In the genomic region with DNA sequence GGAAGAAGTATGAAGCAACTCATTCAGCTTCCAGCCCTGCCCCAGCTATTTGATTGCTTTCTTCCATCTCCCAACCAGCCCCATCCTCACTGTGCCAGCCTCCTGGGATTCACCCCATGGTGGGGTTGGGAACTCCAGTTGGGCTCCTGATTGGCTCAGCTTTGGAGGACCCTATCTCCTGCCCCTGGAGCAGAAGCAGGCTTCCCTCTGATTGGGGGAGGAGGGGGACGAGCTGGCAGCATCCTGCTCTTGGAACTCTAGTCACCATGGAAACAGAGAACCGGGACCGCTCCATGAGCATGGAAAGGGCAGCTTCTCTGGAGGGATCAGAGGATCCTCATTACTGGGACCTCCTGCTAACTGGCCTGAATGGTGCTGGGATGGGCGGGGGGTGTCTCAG, we compare ENCODE assay signal across 3 cellular contexts.
TF ChIP-seq lines count a peak whose summit lies in the region.

No MANE protein-coding gene starts in this region.

TF ChIP-seq in HEK293, 187 proteins besides CTCF, POLR2A, EP300 and RAD21:
- TF ChIP-seq ZNF558 (tag by site-specific recombination; IDR thresholded peaks at IDR 0.05) (no peak), SP2 (tag by site-specific recombination; IDR thresholded peaks at IDR 0.05) (peak; percentile 22; the same call in 1 of the 2 replicates)

TF ChIP-seq in K562, 482 proteins besides CTCF, POLR2A, EP300 and RAD21:
- TF ChIP-seq ATF7 (IDR thresholded peaks at IDR 0.05) (no peak), ZNF707 (CRISPR knock-in tag; conservative IDR thresholded peaks at IDR 0.05) (no peak), RFX1 (IDR thresholded peaks at IDR 0.05) (peak; percentile 48; the same call in 1 of the 2 replicates)
- TF ChIP-seq, protein P1, sequence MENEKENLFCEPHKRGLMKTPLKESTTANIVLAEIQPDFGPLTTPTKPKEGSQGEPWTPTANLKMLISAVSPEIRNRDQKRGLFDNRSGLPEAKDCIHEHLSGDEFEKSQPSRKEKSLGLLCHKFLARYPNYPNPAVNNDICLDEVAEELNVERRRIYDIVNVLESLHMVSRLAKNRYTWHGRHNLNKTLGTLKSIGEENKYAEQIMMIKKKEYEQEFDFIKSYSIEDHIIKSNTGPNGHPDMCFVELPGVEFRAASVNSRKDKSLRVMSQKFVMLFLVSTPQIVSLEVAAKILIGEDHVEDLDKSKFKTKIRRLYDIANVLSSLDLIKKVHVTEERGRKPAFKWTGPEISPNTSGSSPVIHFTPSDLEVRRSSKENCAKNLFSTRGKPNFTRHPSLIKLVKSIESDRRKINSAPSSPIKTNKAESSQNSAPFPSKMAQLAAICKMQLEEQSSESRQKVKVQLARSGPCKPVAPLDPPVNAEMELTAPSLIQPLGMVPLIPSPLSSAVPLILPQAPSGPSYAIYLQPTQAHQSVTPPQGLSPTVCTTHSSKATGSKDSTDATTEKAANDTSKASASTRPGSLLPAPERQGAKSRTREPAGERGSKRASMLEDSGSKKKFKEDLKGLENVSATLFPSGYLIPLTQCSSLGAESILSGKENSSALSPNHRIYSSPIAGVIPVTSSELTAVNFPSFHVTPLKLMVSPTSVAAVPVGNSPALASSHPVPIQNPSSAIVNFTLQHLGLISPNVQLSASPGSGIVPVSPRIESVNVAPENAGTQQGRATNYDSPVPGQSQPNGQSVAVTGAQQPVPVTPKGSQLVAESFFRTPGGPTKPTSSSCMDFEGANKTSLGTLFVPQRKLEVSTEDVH (IDR thresholded peaks at IDR 0.05; ENCODE audit: low read depth, partially characterized antibody): no peak

TF ChIP-seq in neural cell, 6 proteins besides CTCF, POLR2A, EP300 and RAD21:
- TF ChIP-seq POLR2AphosphoS5 (IDR thresholded peaks at IDR 0.05) (peak; percentile 8), SMC3 (conservative IDR thresholded peaks at IDR 0.05; ENCODE audit: poor library complexity) (no peak), TAF1 (IDR thresholded peaks at IDR 0.05; ENCODE audit: low read depth) (no peak), EZH2 (IDR thresholded peaks at IDR 0.05; ENCODE audit: borderline replicate concordance, insufficient read depth, low read length, poor library complexity, severe bottlenecking) (no peak)
- TF ChIP-seq, protein P2, sequence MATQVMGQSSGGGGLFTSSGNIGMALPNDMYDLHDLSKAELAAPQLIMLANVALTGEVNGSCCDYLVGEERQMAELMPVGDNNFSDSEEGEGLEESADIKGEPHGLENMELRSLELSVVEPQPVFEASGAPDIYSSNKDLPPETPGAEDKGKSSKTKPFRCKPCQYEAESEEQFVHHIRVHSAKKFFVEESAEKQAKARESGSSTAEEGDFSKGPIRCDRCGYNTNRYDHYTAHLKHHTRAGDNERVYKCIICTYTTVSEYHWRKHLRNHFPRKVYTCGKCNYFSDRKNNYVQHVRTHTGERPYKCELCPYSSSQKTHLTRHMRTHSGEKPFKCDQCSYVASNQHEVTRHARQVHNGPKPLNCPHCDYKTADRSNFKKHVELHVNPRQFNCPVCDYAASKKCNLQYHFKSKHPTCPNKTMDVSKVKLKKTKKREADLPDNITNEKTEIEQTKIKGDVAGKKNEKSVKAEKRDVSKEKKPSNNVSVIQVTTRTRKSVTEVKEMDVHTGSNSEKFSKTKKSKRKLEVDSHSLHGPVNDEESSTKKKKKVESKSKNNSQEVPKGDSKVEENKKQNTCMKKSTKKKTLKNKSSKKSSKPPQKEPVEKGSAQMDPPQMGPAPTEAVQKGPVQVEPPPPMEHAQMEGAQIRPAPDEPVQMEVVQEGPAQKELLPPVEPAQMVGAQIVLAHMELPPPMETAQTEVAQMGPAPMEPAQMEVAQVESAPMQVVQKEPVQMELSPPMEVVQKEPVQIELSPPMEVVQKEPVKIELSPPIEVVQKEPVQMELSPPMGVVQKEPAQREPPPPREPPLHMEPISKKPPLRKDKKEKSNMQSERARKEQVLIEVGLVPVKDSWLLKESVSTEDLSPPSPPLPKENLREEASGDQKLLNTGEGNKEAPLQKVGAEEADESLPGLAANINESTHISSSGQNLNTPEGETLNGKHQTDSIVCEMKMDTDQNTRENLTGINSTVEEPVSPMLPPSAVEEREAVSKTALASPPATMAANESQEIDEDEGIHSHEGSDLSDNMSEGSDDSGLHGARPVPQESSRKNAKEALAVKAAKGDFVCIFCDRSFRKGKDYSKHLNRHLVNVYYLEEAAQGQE (IDR thresholded peaks at IDR 0.05; ENCODE audit: borderline replicate concordance): peak; percentile 52
